Comparison of ENCODE assay signal across 8 cellular contexts in genomic region chr12:113149361-113150150, GRCh38. TPM values are rescaled to one million over a fixed set of nuclear protein-coding genes. Genes with fewer than 3 reads are reported as not detected.
A peak's percentile ranks its signal among the peaks of the same experiment; 100 is the strongest.
DNase-seq lines count a peak whose midpoint lies in the region; ATAC-seq lines count a peak whose summit lies in the region.

Gene CFAP73 (plus strand): TSS chr12:113149724. CDS start chr12:113149858, 134 bp downstream.

- DNase-seq in Right ventricle myocardium inferior (ENCODE audit: missing footprints) (peak; percentile 81), cardiac septum (ENCODE audit: low spot score) (no peak), NCI-H82 (lab: John Stamatoyannopoulos, UW) (peak; percentile 93), left colon (peak; percentile 73 to 77), SKM-1 treated with dmso at 0.1 percent for 144 hours (lab: John Stamatoyannopoulos, UW; ENCODE audit: unreplicated experiment) (no peak)

- H3K27ac ChIP-seq in cingulate gyrus (ENCODE audit: low read depth, low read length), result peak within 1 kb of the TSS; percentile 83

- ATAC-seq in Right ventricle myocardium inferior (peak; percentile 69), left colon (peak; percentile 72), HG03039 (IDR thresholded peaks at IDR 0.05; ENCODE audit: unreplicated experiment) (no peak), GM19023 (IDR thresholded peaks at IDR 0.05; ENCODE audit: unreplicated experiment) (no peak)

- intact Hi-C loops in Right ventricle myocardium inferior (cut with DNase I), result no loop called here
- intact Hi-C loops in cardiac septum (cut with DNase I), result no loop called here
- intact Hi-C loops in left colon (cut with DNase I, micrococcal nuclease), result loop anchor here in 1 of 2 donors (10.0 kb wide), 1 partner anchor 95 kb away; the partner anchor contains the start of gene DTX1

RNA-seq across cellular contexts. Expression of gene CFAP73, which starts in this region (rescaled TPM):
- total RNA-seq in Right ventricle myocardium inferior, result not detected
- total RNA-seq in cardiac septum, result not detected
- under 1 TPM in 1 of 2 donors, not detected in 1; 0.43 TPM for total RNA-seq in left colon

Comparison
In these comparisons a context has a peak if more than half of its experiments do, and no peak if none do; other contexts are left out.
1. Peak in DNase-seq and ATAC-seq in Right ventricle myocardium inferior; RNA of the gene not detected or under 1 TPM.
2. Peak in DNase-seq and ATAC-seq in left colon; RNA of the gene not detected or under 1 TPM.